In genomic region chr3:50502584-50503423, GRCh38 we compare ENCODE assay signal across 1 cellular context.
TF ChIP-seq lines count a peak whose summit lies in the region.

No MANE protein-coding gene starts in this region.

TF ChIP-seq in GM23338, 12 proteins besides CTCF, POLR2A, EP300 and RAD21 (continued from another document):
- TF ChIP-seq, protein P1, sequence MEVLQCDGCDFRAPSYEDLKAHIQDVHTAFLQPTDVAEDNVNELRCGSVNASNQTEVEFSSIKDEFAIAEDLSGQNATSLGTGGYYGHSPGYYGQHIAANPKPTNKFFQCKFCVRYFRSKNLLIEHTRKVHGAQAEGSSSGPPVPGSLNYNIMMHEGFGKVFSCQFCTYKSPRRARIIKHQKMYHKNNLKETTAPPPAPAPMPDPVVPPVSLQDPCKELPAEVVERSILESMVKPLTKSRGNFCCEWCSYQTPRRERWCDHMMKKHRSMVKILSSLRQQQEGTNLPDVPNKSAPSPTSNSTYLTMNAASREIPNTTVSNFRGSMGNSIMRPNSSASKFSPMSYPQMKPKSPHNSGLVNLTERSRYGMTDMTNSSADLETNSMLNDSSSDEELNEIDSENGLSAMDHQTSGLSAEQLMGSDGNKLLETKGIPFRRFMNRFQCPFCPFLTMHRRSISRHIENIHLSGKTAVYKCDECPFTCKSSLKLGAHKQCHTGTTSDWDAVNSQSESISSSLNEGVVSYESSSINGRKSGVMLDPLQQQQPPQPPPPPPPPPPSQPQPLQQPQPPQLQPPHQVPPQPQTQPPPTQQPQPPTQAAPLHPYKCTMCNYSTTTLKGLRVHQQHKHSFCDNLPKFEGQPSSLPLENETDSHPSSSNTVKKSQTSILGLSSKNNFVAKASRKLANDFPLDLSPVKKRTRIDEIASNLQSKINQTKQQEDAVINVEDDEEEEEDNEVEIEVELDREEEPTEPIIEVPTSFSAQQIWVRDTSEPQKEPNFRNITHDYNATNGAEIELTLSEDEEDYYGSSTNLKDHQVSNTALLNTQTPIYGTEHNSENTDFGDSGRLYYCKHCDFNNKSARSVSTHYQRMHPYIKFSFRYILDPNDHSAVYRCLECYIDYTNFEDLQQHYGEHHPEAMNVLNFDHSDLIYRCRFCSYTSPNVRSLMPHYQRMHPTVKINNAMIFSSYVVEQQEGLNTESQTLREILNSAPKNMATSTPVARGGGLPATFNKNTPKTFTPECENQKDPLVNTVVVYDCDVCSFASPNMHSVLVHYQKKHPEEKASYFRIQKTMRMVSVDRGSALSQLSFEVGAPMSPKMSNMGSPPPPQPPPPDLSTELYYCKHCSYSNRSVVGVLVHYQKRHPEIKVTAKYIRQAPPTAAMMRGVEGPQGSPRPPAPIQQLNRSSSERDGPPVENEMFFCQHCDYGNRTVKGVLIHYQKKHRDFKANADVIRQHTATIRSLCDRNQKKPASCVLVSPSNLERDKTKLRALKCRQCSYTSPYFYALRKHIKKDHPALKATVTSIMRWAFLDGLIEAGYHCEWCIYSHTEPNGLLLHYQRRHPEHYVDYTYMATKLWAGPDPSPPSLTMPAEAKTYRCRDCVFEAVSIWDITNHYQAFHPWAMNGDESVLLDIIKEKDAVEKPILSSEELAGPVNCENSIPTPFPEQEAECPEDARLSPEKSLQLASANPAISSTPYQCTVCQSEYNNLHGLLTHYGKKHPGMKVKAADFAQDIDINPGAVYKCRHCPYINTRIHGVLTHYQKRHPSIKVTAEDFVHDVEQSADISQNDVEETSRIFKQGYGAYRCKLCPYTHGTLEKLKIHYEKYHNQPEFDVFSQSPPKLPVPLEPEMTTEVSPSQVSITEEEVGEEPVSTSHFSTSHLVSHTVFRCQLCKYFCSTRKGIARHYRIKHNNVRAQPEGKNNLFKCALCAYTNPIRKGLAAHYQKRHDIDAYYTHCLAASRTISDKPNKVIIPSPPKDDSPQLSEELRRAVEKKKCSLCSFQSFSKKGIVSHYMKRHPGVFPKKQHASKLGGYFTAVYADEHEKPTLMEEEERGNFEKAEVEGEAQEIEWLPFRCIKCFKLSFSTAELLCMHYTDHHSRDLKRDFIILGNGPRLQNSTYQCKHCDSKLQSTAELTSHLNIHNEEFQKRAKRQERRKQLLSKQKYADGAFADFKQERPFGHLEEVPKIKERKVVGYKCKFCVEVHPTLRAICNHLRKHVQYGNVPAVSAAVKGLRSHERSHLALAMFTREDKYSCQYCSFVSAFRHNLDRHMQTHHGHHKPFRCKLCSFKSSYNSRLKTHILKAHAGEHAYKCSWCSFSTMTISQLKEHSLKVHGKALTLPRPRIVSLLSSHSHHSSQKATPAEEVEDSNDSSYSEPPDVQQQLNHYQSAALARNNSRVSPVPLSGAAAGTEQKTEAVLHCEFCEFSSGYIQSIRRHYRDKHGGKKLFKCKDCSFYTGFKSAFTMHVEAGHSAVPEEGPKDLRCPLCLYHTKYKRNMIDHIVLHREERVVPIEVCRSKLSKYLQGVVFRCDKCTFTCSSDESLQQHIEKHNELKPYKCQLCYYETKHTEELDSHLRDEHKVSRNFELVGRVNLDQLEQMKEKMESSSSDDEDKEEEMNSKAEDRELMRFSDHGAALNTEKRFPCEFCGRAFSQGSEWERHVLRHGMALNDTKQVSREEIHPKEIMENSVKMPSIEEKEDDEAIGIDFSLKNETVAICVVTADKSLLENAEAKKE (CRISPR knock-in tag; IDR thresholded peaks at IDR 0.05): no peak
